18 cellular contexts compared by ENCODE assay signal in genomic region chr13:92821324-92821723, GRCh38.
"Had no signal": no experiment of that assay in that cellular context is flagged by ENCODE, and none has a peak within 500 bp of the region (broad histone marks: within the 10 kb centered on the region; RNA-seq: fewer than 3 reads in every experiment).

No MANE protein-coding gene starts in this region.

- H3K27ac ChIP-seq: body of pancreas, coronary artery, left lung, psoas muscle, transverse colon had no signal

- H3K4me1 Mint-ChIP-seq: memory B cell; nephron; stimulated activated naive B cell treated with anti-CD40 and anti-IgM and Interleukin-4, amounts not matched to agents 10 μg/mL and 1 μg/mL and 100 μg/mL, for 72 hours had no signal

- DNase-seq: activated CD4-positive, alpha-beta T cell treated with anti-CD3 and anti-CD28 coated beads, Interleukin-2, amount 50 U/mL, for 1 hour; activated naive CD4-positive, alpha-beta T cell treated with anti-CD3 and anti-CD28 coated beads, Interleukin-2, amount 50 U/mL, for 16 hours; activated T-cell treated with anti-CD3 and anti-CD28 coated beads, Interleukin-2, amount 50 U/mL, for 1 hour; body of pancreas; central memory CD4-positive, alpha-beta T cell; effector CD8-positive, alpha-beta T cell; foreskin melanocyte; head of caudate nucleus; left lung; occipital lobe; psoas muscle; stimulated activated CD4-positive, alpha-beta T cell treated with anti-CD3 and anti-CD28 coated beads, Interleukin-2, amount 100 ng/mL, for 24 hours; stimulated activated naive B cell treated with anti-CD40 and anti-IgM and Interleukin-4, amounts not matched to agents 10 μg/mL and 1 μg/mL and 100 μg/mL, for 72 hours; transverse colon had no signal

- H3K9me3 Mint-ChIP-seq: nephron had no signal

- H3K9me3 ChIP-seq: body of pancreas, left lung, psoas muscle, transverse colon had no signal

- H3K4me1 ChIP-seq: left lung, psoas muscle, transverse colon had no signal

- H3K27ac Mint-ChIP-seq: memory B cell; nephron; stimulated activated naive B cell treated with anti-CD40 and anti-IgM and Interleukin-4, amounts not matched to agents 10 μg/mL and 1 μg/mL and 100 μg/mL, for 72 hours had no signal

- H3K4me3 Mint-ChIP-seq: memory B cell; nephron; stimulated activated naive B cell treated with anti-CD40 and anti-IgM and Interleukin-4, amounts not matched to agents 10 μg/mL and 1 μg/mL and 100 μg/mL, for 72 hours had no signal

- H3K36me3 ChIP-seq: left lung, transverse colon had no signal

- ATAC-seq: body of pancreas; left lung; psoas muscle; sciatic nerve; stimulated activated naive B cell treated with anti-CD40 and anti-IgM and Interleukin-4, amounts not matched to agents 10 μg/mL and 1 μg/mL and 100 μg/mL, for 72 hours had no signal

- H3K27me3 Mint-ChIP-seq: memory B cell; stimulated activated naive B cell treated with anti-CD40 and anti-IgM and Interleukin-4, amounts not matched to agents 10 μg/mL and 1 μg/mL and 100 μg/mL, for 72 hours had no signal

- H3K4me3 ChIP-seq: body of pancreas, coronary artery, left lung, psoas muscle, transverse colon had no signal

- H3K36me3 Mint-ChIP-seq: memory B cell; stimulated activated naive B cell treated with anti-CD40 and anti-IgM and Interleukin-4, amounts not matched to agents 10 μg/mL and 1 μg/mL and 100 μg/mL, for 72 hours had no signal
